In the genomic region with DNA sequence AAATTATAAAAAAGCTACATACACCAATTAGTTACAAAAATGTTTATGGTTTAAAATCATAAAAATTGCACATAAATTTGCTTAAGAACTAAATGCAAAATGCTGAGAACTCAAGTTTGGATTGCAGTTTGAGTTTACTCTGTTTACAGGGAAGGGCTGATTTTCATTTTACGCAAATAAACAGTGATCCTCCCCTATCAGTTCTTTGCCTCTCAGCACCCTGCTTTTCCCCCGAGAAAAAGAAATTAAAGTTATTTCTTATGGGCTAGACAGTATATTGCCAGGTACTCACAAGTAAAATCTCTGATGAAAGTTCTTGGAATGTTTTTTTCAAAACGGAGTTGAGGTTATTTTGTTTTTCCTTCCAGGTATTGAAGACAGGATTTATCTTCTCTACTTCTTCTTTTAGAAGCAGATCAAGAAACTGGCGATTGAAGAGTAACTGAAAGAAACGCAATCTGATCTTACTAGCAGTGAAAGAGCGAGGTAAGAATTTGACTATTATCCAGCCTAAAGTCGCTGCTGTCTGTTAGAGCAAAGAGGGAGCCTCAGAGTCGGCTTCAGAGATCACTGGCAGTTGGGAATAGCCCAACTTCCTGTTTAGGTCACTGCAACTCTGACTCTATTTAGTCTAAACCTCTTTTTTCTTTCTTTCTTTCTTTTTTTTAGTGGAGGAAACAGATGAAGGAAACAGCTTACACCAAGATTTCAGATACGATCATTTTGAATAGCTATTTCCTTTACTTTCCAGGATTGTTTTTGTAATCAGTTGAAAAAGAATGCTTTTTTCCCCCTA, we compare ENCODE assay signal across 8 cellular contexts. TPM values are rescaled to one million over a fixed set of nuclear protein-coding genes. Genes with fewer than 3 reads are reported as not detected.
DNase-seq lines count a peak whose midpoint lies in the region; TF ChIP-seq lines count a peak whose summit lies in the region.

A gene (minus strand): TSS at position 528 of the 796 bp plus-strand sequence. CDS start 50,667 bp downstream, outside the sequence.

- H3K27me3 ChIP-seq in HL-60 (ENCODE audit: insufficient read depth, poor library complexity, severe bottlenecking) (no peaks in the 10 kb centered on the region), iPS-20b (ENCODE audit: insufficient read depth, low read length) (no peaks in the 10 kb centered on the region)

- TF ChIP-seq CTCF in HL-60 (IDR thresholded peaks at IDR 0.05; ENCODE audit: insufficient read depth, low read length) (no peak), astrocyte of the cerebellum (IDR thresholded peaks at IDR 0.05; ENCODE audit: low read depth, low read length, missing control alignments) (no peak)

- in situ Hi-C loops in astrocyte of the cerebellum (cut with HindIII; ENCODE audit: low sequenced_read_pairs): no loop called here

- peaks cover 8% of the 10 kb centered on the region; the same call in 1 of the 2 replicates for H3K4me1 ChIP-seq in iPS-20b (ENCODE audit: insufficient read depth, low read length)

- no peaks in the 10 kb centered on the region for H3K36me3 ChIP-seq in iPS-20b (ENCODE audit: insufficient read depth, low read depth, low read length)

- H3K27ac ChIP-seq in HL-60 (replicated peaks): peak within 1 kb of the TSS; percentile 1; the same call in 1 of the 2 replicates
- H3K27ac ChIP-seq in iPS-20b (ENCODE audit: low read length): no peak within 1 kb of the TSS
- H3K27ac ChIP-seq in skin epidermis: peak within 1 kb of the TSS in 17 of 21 experiments; percentile 16 to 86 (median 66)

- H3K4me3 ChIP-seq in HL-60 (replicated peaks; ENCODE audit: insufficient read depth, low read length) (no peak within 1 kb of the TSS), astrocyte of the cerebellum (ENCODE audit: low read depth, low read length) (peak within 1 kb of the TSS; percentile 55), iPS-20b (ENCODE audit: low read length) (no peak within 1 kb of the TSS), skin epidermis (peak within 1 kb of the TSS; percentile 3 to 38 (median 27))

- H3K9me3 ChIP-seq in iPS-20b (ENCODE audit: insufficient read depth, low read depth, low read length): no peaks in the 10 kb centered on the region

- DNase-seq in A172 (ENCODE audit: low spot score): peak; percentile 87
- DNase-seq in HL-60 (ENCODE audit: low read depth in 1 of 2, low spot score in 1 of 2): peak in 1 of 2 experiments; percentile 33
- DNase-seq in astrocyte of the cerebellum (ENCODE audit: low read depth): peak; percentile 50
- DNase-seq in GF-D8 (lab: John Stamatoyannopoulos, UW): no peak
- DNase-seq in middle frontal gyrus (ENCODE audit: extremely low spot score, low spot score): no peak
- no peak for DNase-seq in activated CD4-positive, alpha-beta T cell treated with anti-CD3 and anti-CD28 coated beads, Interleukin-2, amount 50 U/mL, for 1 hour

- H3K9ac ChIP-seq in iPS-20b (ENCODE audit: low read depth, low read length): 0 out of 2 replicates have a peak within 1 kb of the TSS, but pooled peaks have one; percentile 27

RNA-seq across cellular contexts. Expression of the gene that starts here (rescaled TPM):
- total RNA-seq in A172 (2014; rRNA removed; shearing (Covaris generic)): 166 and 226 TPM in 2 replicates

Comparison
In these comparisons a context has a peak if more than half of its experiments do, and no peak if none do; other contexts are left out.
1. DNase-seq: peak in A172 (single experiment) and astrocyte of the cerebellum (single experiment); none in GF-D8 (single experiment), middle frontal gyrus (single experiment) and activated CD4-positive, alpha-beta T cell treated with anti-CD3 and anti-CD28 coated beads, Interleukin-2, amount 50 U/mL, for 1 hour (single experiment).
2. H3K4me3 ChIP-seq: peak in astrocyte of the cerebellum (single experiment) and skin epidermis (7 of 7); none in HL-60 (single experiment) and iPS-20b (single experiment).